Comparison of ENCODE assay signal across 8 cellular contexts in the genomic region with DNA sequence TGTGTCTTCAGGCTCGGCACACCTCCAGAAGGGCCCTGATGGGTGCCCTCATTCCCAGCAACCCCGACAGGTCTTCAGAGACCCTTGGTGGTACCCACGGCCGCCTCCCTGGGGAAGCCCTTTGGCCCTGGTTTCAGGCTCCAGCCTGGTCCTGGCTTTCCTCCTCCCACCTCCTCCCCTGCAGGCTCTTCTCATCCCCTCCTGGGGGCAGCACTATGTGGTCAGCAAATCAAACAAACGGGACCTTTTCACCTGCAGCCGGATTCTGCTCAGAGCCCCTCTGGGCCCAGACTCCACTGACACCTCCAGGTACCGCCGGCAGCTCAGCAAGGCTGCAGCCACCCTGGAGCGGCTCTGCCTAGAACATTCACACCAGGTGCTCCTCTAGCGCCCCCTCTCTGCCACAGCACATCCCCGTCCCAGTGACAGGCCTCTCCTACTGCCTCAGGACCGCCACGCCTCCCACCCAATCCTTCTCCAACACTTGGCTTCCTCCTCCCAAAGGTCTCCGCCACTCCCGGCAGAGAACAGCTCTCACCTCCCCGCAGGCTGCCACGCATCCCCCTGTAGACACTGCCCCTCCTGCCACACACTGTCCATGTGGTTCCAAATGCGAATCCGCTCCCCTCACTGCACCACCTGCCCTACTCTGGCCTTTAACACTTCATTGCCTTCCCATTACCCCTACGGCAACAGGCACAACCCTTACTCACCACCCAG. TPM values are rescaled to one million over a fixed set of nuclear protein-coding genes. Genes with fewer than 3 reads are reported as not detected.
DNase-seq lines count a peak whose midpoint lies in the region; ATAC-seq and TF ChIP-seq lines count a peak whose summit lies in the region.

No MANE protein-coding gene starts in this region.

- peaks cover 17% of the 10 kb centered on the region for H3K4me1 ChIP-seq in Karpas-422 (ENCODE audit: low read length)

- no peaks in the 10 kb centered on the region for H3K27me3 ChIP-seq in Karpas-422 (ENCODE audit: low read length)

- no peaks in the 10 kb centered on the region for H3K9me3 Mint-ChIP-seq in activated CD8-positive, alpha-beta T cell treated with anti-CD3 and anti-CD28 coated beads for 36 hours
- H3K9me3 Mint-ChIP-seq in stimulated activated effector memory CD8-positive, alpha-beta T cell treated with anti-CD3 and anti-CD28 coated beads, Interleukin-12 subunit alpha, Interleukin-12 subunit beta, amount 100 ng/mL, for 72 hours, result no peaks in the 10 kb centered on the region

- H3K4me3 ChIP-seq in Karpas-422 (ENCODE audit: low read length), result no peak overlapping the region

- CTCF ChIA-PET in activated CD8-positive, alpha-beta T cell treated with anti-CD3 and anti-CD28 coated beads for 36 hours (lab: Charles Lee), result interaction anchor here (0.7 to 6.5 kb wide), 16 partner anchors 11 to 398 kb away, joined by 3 to 87 read pairs (median 4); partner anchors contain the start of genes CORO7, PAM16, ROGDI and TFAP4

- 0 out of 2 replicates have a peak, but pooled peaks cover 5% of the 10 kb centered on the region for H3K79me2 ChIP-seq in Karpas-422 (ENCODE audit: low read length)

- no peak overlapping the region for H3K4me3 Mint-ChIP-seq in activated CD8-positive, alpha-beta T cell treated with anti-CD3 and anti-CD28 coated beads for 36 hours
- H3K4me3 Mint-ChIP-seq in stimulated activated effector memory CD8-positive, alpha-beta T cell treated with anti-CD3 and anti-CD28 coated beads, Interleukin-12 subunit alpha, Interleukin-12 subunit beta, amount 100 ng/mL, for 72 hours, result no peak overlapping the region

- no peak overlapping the region for H3K27ac Mint-ChIP-seq in activated CD8-positive, alpha-beta T cell treated with anti-CD3 and anti-CD28 coated beads for 36 hours
- peak overlapping the region; percentile 84 for H3K27ac Mint-ChIP-seq in stimulated activated effector memory CD8-positive, alpha-beta T cell treated with anti-CD3 and anti-CD28 coated beads, Interleukin-12 subunit alpha, Interleukin-12 subunit beta, amount 100 ng/mL, for 72 hours

- H3K36me3 ChIP-seq in Karpas-422 (ENCODE audit: insufficient read depth, low read length), result peaks cover 2% of the 10 kb centered on the region; the same call in 1 of the 2 replicates

- H3K27ac ChIP-seq in Karpas-422 (ENCODE audit: low read length), result no peak overlapping the region

- H3K4me2 ChIP-seq in Karpas-422 (ENCODE audit: low read depth, low read length, poor library complexity, severe bottlenecking), result no peak overlapping the region

- peak overlapping the region; percentile 28 for H3K9ac ChIP-seq in Karpas-422 (ENCODE audit: low read length)

- DNase-seq in EH (ENCODE audit: low read depth) (peak; percentile 52), Karpas-422 (peak; percentile 90), left ventricle myocardium superior (peak; percentile 62), retina (no peak), NCI-H1105 (lab: John Stamatoyannopoulos, UW) (no peak)
- DNase-seq in activated CD8-positive, alpha-beta T cell treated with anti-CD3 and anti-CD28 coated beads for 36 hours, result peak; percentile 69
- DNase-seq in stimulated activated effector memory CD8-positive, alpha-beta T cell treated with anti-CD3 and anti-CD28 coated beads, Interleukin-12 subunit alpha, Interleukin-12 subunit beta, amount 100 ng/mL, for 72 hours (ENCODE audit: low spot score in 2 of 2), result no peak

- no peaks in the 10 kb centered on the region for H3K9me3 ChIP-seq in Karpas-422 (ENCODE audit: low read length)

- no peaks in the 10 kb centered on the region for H4K20me1 ChIP-seq in Karpas-422 (ENCODE audit: insufficient read depth, low read depth, low read length)

- peak; percentile 62 for ATAC-seq in activated CD8-positive, alpha-beta T cell treated with anti-CD3 and anti-CD28 coated beads for 36 hours
- peak; percentile 17 for ATAC-seq in left ventricle myocardium superior
- peak; percentile 52 for ATAC-seq in stimulated activated effector memory CD8-positive, alpha-beta T cell treated with anti-CD3 and anti-CD28 coated beads, Interleukin-12 subunit alpha, Interleukin-12 subunit beta, amount 100 ng/mL, for 72 hours
- ATAC-seq in GM19328 (IDR thresholded peaks at IDR 0.05; ENCODE audit: unreplicated experiment), result no peak

- H3K36me3 Mint-ChIP-seq in activated CD8-positive, alpha-beta T cell treated with anti-CD3 and anti-CD28 coated beads for 36 hours (ENCODE audit: low read depth), result peaks cover 15% of the 10 kb centered on the region
- H3K36me3 Mint-ChIP-seq in stimulated activated effector memory CD8-positive, alpha-beta T cell treated with anti-CD3 and anti-CD28 coated beads, Interleukin-12 subunit alpha, Interleukin-12 subunit beta, amount 100 ng/mL, for 72 hours, result peaks cover 100% of the 10 kb centered on the region

- H3K27me3 Mint-ChIP-seq in activated CD8-positive, alpha-beta T cell treated with anti-CD3 and anti-CD28 coated beads for 36 hours, result no peaks in the 10 kb centered on the region

- intact Hi-C loops in activated CD8-positive, alpha-beta T cell treated with anti-CD3 and anti-CD28 coated beads for 36 hours (cut with micrococcal nuclease), result no loop called here
- intact Hi-C loops in left ventricle myocardium superior (cut with micrococcal nuclease), result loop anchor here (10.0 kb wide), 1 partner anchor 50 kb away; the partner anchor contains the start of gene PAM16

- POLR2A ChIA-PET in activated CD8-positive, alpha-beta T cell treated with anti-CD3 and anti-CD28 coated beads for 36 hours (lab: Charles Lee), result interaction anchor here (0.6 to 2.3 kb wide), 7 partner anchors 12 to 73 kb away, joined by 3 to 10 read pairs (median 5); partner anchors contain the start of genes CORO7 and PAM16

- H2AFZ ChIP-seq in Karpas-422 (ENCODE audit: low read length), result no peak overlapping the region

- H3K9me2 ChIP-seq in Karpas-422 (replicated peaks; ENCODE audit: insufficient read depth, low read length), result no peaks in the 10 kb centered on the region

- TF ChIP-seq CTCF in activated CD8-positive, alpha-beta T cell treated with anti-CD3 and anti-CD28 coated beads for 36 hours (IDR thresholded peaks at IDR 0.05), result peak; percentile 72

- no peaks in the 10 kb centered on the region for H3K4me1 Mint-ChIP-seq in activated CD8-positive, alpha-beta T cell treated with anti-CD3 and anti-CD28 coated beads for 36 hours (ENCODE audit: low read depth)
- H3K4me1 Mint-ChIP-seq in stimulated activated effector memory CD8-positive, alpha-beta T cell treated with anti-CD3 and anti-CD28 coated beads, Interleukin-12 subunit alpha, Interleukin-12 subunit beta, amount 100 ng/mL, for 72 hours, result peaks cover 26% of the 10 kb centered on the region

RNA-seq across cellular contexts. Expression of gene CORO7, which starts 12.0 kb away (rescaled TPM):
- 46.2 and 84.9 TPM in 2 replicates for total RNA-seq in Karpas-422 (2014; rRNA removed; shearing (Covaris generic); ENCODE audit: low replicate concordance)
- 10 to 100 TPM; 73.3 to 76.6 TPM for total RNA-seq in activated CD8-positive, alpha-beta T cell treated with anti-CD3 and anti-CD28 coated beads for 36 hours
- 10.1 TPM for total RNA-seq in left ventricle myocardium superior

RNA-seq across cellular contexts. Expression of gene DNAJA3, which starts 21.3 kb away (rescaled TPM):
- 56.5 and 74.7 TPM in 2 replicates for total RNA-seq in Karpas-422 (2014; rRNA removed; shearing (Covaris generic); ENCODE audit: low replicate concordance)
- total RNA-seq in activated CD8-positive, alpha-beta T cell treated with anti-CD3 and anti-CD28 coated beads for 36 hours, result 100 to 1,000 TPM in 1 of 2 experiments, 10 to 100 TPM in 1; 86.8 to 101 TPM
- 83.9 TPM for total RNA-seq in left ventricle myocardium superior

RNA-seq across cellular contexts. Expression of gene VASN, which starts 32.8 kb away (rescaled TPM):
- 4.1 and 8.9 TPM in 2 replicates for total RNA-seq in Karpas-422 (2014; rRNA removed; shearing (Covaris generic); ENCODE audit: low replicate concordance)
- total RNA-seq in activated CD8-positive, alpha-beta T cell treated with anti-CD3 and anti-CD28 coated beads for 36 hours, result not detected
- total RNA-seq in left ventricle myocardium superior, result 4.3 TPM

RNA-seq across cellular contexts. Expression of gene PAM16, which starts 53.3 kb away (rescaled TPM):
- 65.6 and 126 TPM in 2 replicates for total RNA-seq in Karpas-422 (2014; rRNA removed; shearing (Covaris generic); ENCODE audit: low replicate concordance)
- total RNA-seq in activated CD8-positive, alpha-beta T cell treated with anti-CD3 and anti-CD28 coated beads for 36 hours, result 10 to 100 TPM; 65.9 to 70.1 TPM
- total RNA-seq in left ventricle myocardium superior, result 70.0 TPM

Comparison
In these comparisons a context has a peak if more than half of its experiments do, and no peak if none do; other contexts are left out.
1. DNase-seq: peak in EH (single experiment), Karpas-422 (single experiment), activated CD8-positive, alpha-beta T cell treated with anti-CD3 and anti-CD28 coated beads for 36 hours (single experiment) and left ventricle myocardium superior (single experiment); none in stimulated activated effector memory CD8-positive, alpha-beta T cell treated with anti-CD3 and anti-CD28 coated beads, Interleukin-12 subunit alpha, Interleukin-12 subunit beta, amount 100 ng/mL, for 72 hours (0 of 2), retina (single experiment) and NCI-H1105 (single experiment).